ENCODE assay signal across 1 cellular context in genomic region chr22:36317658-36318271, GRCh38.
TF ChIP-seq lines count a peak whose summit lies in the region.

No MANE protein-coding gene starts in this region.

TF ChIP-seq in HCT116, 20 proteins besides CTCF, POLR2A, EP300 and RAD21 (continued from another document):
- TF ChIP-seq REST (IDR thresholded peaks at IDR 0.05; ENCODE audit: low read depth) = no peak
- TF ChIP-seq POLR2AphosphoS5 (IDR thresholded peaks at IDR 0.05; ENCODE audit: low read depth, low read length) = no peak
- TF ChIP-seq CEBPB (IDR thresholded peaks at IDR 0.05; ENCODE audit: low read depth) = no peak
- no peak for TF ChIP-seq EZH2phosphoT487 (IDR thresholded peaks at IDR 0.05; ENCODE audit: borderline replicate concordance)
- TF ChIP-seq SIN3A (IDR thresholded peaks at IDR 0.05; ENCODE audit: low read depth) = no peak
- no peak for TF ChIP-seq ZFX (IDR thresholded peaks at IDR 0.05)
- TF ChIP-seq MAX (IDR thresholded peaks at IDR 0.05) = no peak
- TF ChIP-seq JUND (IDR thresholded peaks at IDR 0.05) = no peak
- no peak for TF ChIP-seq FOSL1 (IDR thresholded peaks at IDR 0.05; ENCODE audit: low read depth)
- no peak for TF ChIP-seq SRF (IDR thresholded peaks at IDR 0.05; ENCODE audit: low read depth)
- no peak for TF ChIP-seq EGR1 (IDR thresholded peaks at IDR 0.05; ENCODE audit: low read depth)
- no peak for TF ChIP-seq ZBTB33 (IDR thresholded peaks at IDR 0.05; ENCODE audit: extremely low read depth, insufficient replicate concordance, low read length)
- no peak for TF ChIP-seq ZNF274 (IDR thresholded peaks at IDR 0.05; ENCODE audit: low read depth, low read length)
- no peak for TF ChIP-seq YY1 (IDR thresholded peaks at IDR 0.05; ENCODE audit: extremely low read depth, insufficient replicate concordance, low read depth, low read length)
TF ChIP-seq in HCT116: peak in this region for 0.
